ENCODE assay signal across 29 cellular contexts in the genomic region with DNA sequence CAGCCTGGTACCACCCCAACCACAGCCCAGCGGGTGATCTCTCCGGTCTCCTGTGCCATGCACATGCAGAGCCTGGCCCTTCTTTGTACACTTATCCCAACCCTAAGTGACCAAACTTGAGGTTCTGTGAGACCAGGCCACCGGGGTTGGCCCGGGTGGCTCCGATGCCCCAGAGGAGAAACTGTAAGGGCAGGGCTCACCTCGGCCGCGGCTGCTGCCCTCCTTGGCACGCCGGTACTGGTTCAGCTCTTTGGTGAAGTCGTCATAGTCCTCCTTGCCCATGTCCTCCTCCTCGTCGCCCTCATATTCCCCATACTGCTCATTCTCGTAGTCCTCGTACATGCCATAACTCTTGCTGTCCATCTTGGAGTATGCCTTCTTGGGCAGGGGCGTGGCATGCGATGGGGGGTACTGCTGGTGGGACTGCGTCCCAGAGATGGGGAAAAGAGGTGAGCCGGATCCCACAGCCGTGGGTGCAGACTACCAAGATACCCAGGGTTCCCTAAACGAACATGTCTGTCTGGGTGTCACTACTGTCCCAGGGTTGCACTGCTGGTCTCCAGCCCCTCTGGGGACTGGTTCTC. TPM values are rescaled to one million over a fixed set of nuclear protein-coding genes. Genes with fewer than 3 reads are reported as not detected.
DNase-seq lines count a peak whose midpoint lies in the region; ATAC-seq, FAIRE-seq and TF ChIP-seq lines count a peak whose summit lies in the region.
"Had no signal": no experiment of that assay in that cellular context is flagged by ENCODE, and none has a peak within 500 bp of the region (broad histone marks: within the 10 kb centered on the region; RNA-seq: fewer than 3 reads in every experiment).

No MANE protein-coding gene starts in this region.

- H3K27ac ChIP-seq in GM23338 (ENCODE audit: low read depth) = peak overlapping the region; percentile 81; the same call in 1 of the 2 replicates
- no peak overlapping the region for H3K27ac ChIP-seq in K562 (ENCODE audit: extremely low read depth, low read depth, low read length)
- H3K27ac ChIP-seq: 22Rv1, left lung, parathyroid adenoma, SK-N-MC had no signal

- H3K9me2 ChIP-seq in GM23338 (ENCODE audit: insufficient read depth) = no peaks in the 10 kb centered on the region

- CTCF ChIA-PET in K562 (lab: Yijun Ruan, JAX; ENCODE audit: low intra/inter-chr PET ratio) = no interaction called here

- H3K27me3 Mint-ChIP-seq in T-helper 1 cell treated with Interleukin-12 subunit alpha and Interleukin-12 subunit beta and Interleukin-4 antibody, amounts not matched to agents 30 μg/mL and 1 μg/mL, for 36 hours (ENCODE audit: low read depth) = no peaks in the 10 kb centered on the region
- peaks cover 6% of the 10 kb centered on the region for H3K27me3 Mint-ChIP-seq in GM23338 (ENCODE audit: insufficient read depth, low read depth, poor library complexity)
- H3K27me3 Mint-ChIP-seq in osteocyte (ENCODE audit: unreplicated experiment) = no peaks in the 10 kb centered on the region
- H3K27me3 Mint-ChIP-seq in immature natural killer cell (ENCODE audit: low read depth in 3 of 3) = no peaks in the 10 kb centered on the region
- H3K27me3 Mint-ChIP-seq: activated CD4-positive, alpha-beta T cell treated with anti-CD3 and anti-CD28 coated beads for 36 hours; activated naive CD8-positive, alpha-beta T cell treated with anti-CD3 and anti-CD28 coated beads, Interleukin-2, amount 10 ng/mL, durations not matched to agents 7 days and 5 days; CD4-positive, alpha-beta memory T cell; naive thymus-derived CD4-positive, alpha-beta T cell had no signal

- DNase-seq in T-helper 1 cell (no peak), GM23338 (ENCODE audit: low spot score) (no peak), K562 (ENCODE audit: extremely low read depth in 1 of 4, low spot score in 3 of 4) (no peak), osteocyte (ENCODE audit: extremely low spot score, unreplicated experiment) (no peak), RKO (ENCODE audit: low spot score) (no peak), AML-193 (lab: John Stamatoyannopoulos, UW) (no peak), immature natural killer cell (no peak)
- DNase-seq: activated CD4-positive, alpha-beta T cell treated with anti-CD3 and anti-CD28 coated beads for 36 hours; activated effector memory CD4-positive, alpha-beta T cell treated with Interleukin-2 at 50 U/mL for 16 hours; activated naive CD8-positive, alpha-beta T cell treated with anti-CD3 and anti-CD28 coated beads, Interleukin-2, amount 10 ng/mL, durations not matched to agents 7 days and 5 days; CD4-positive, alpha-beta memory T cell; central memory CD4-positive, alpha-beta T cell; hypothalamus; KG1; mesendoderm; MG63; naive thymus-derived CD4-positive, alpha-beta T cell; NCI-H2029 treated with DMSO at 0.1 percent for 48 hours; NCI-H345; NCI-H748 treated with DMSO at 0.1 percent for 48 hours; stimulated activated CD4-positive, alpha-beta T cell treated with anti-CD3 and anti-CD28 coated beads, Interleukin-2, amount 100 ng/mL, for 24 hours had no signal

- no peak overlapping the region for H3K4me2 ChIP-seq in GM23338
- H3K4me2 ChIP-seq in K562 (ENCODE audit: insufficient read depth, low read length) = no peak overlapping the region

- H3K27me3 ChIP-seq in GM23338 (ENCODE audit: insufficient read depth) (no peaks in the 10 kb centered on the region), K562 (ENCODE audit: control insufficient read depth in 2 of 2, insufficient read depth in 2 of 2, low read length in 2 of 2) (no peaks in the 10 kb centered on the region)
- H3K27me3 ChIP-seq: left lung, MG63, upper lobe of left lung had no signal

- H3K36me3 ChIP-seq in GM23338 (ENCODE audit: insufficient read depth) (peaks cover 27% of the 10 kb centered on the region), K562 (ENCODE audit: control insufficient read depth, insufficient read depth, low read length) (peaks cover 90% of the 10 kb centered on the region; the same call in 2 of the 3 replicates)

- H3F3A ChIP-seq in GM23338 (replicated peaks; ENCODE audit: low read depth) = peaks cover 12% of the 10 kb centered on the region

- in situ Hi-C loops in K562 (cut with MboI) = no loop called here

- peak overlapping the region; percentile 99 for H3K4me3 Mint-ChIP-seq in T-helper 1 cell treated with Interleukin-12 subunit alpha and Interleukin-12 subunit beta and Interleukin-4 antibody, amounts not matched to agents 30 μg/mL and 1 μg/mL, for 36 hours
- H3K4me3 Mint-ChIP-seq in GM23338 (no peak overlapping the region), osteocyte (ENCODE audit: unreplicated experiment) (no peak overlapping the region), immature natural killer cell (no peak overlapping the region)
- H3K4me3 Mint-ChIP-seq: activated CD4-positive, alpha-beta T cell treated with anti-CD3 and anti-CD28 coated beads for 36 hours had no signal

- ATAC-seq in GM23338 (no peak), K562 (no peak)
- ATAC-seq: activated CD4-positive, alpha-beta T cell treated with anti-CD3 and anti-CD28 coated beads for 36 hours; left lung; naive thymus-derived CD4-positive, alpha-beta T cell had no signal

- no peaks in the 10 kb centered on the region for H3K9me3 Mint-ChIP-seq in T-helper 1 cell treated with Interleukin-12 subunit alpha and Interleukin-12 subunit beta and Interleukin-4 antibody, amounts not matched to agents 30 μg/mL and 1 μg/mL, for 36 hours
- H3K9me3 Mint-ChIP-seq in GM23338 = no peaks in the 10 kb centered on the region
- no peaks in the 10 kb centered on the region for H3K9me3 Mint-ChIP-seq in osteocyte (ENCODE audit: unreplicated experiment)
- H3K9me3 Mint-ChIP-seq in immature natural killer cell = no peaks in the 10 kb centered on the region
- H3K9me3 Mint-ChIP-seq: activated naive CD8-positive, alpha-beta T cell treated with anti-CD3 and anti-CD28 coated beads, Interleukin-2, amount 10 ng/mL, durations not matched to agents 7 days and 5 days; CD4-positive, alpha-beta memory T cell had no signal

- H3K4me1 Mint-ChIP-seq in T-helper 1 cell treated with Interleukin-12 subunit alpha and Interleukin-12 subunit beta and Interleukin-4 antibody, amounts not matched to agents 30 μg/mL and 1 μg/mL, for 36 hours (ENCODE audit: low read depth) = peaks cover 40% of the 10 kb centered on the region
- H3K4me1 Mint-ChIP-seq in GM23338 = peaks cover 5% of the 10 kb centered on the region; the same call in 2 of the 3 replicates
- H3K4me1 Mint-ChIP-seq in osteocyte (ENCODE audit: unreplicated experiment) = peaks cover 5% of the 10 kb centered on the region
- H3K4me1 Mint-ChIP-seq in immature natural killer cell = peaks cover 8 to 18% of the 10 kb centered on the region in 2 donors

- intact Hi-C loops in K562 (cut with micrococcal nuclease) = no loop called here

- 97% methylated on average over 18 of the region's 21 CpGs for WGBS in K562 (ENCODE audit: insufficient coverage, low coverage, missing lambda C conversion rate)

- no peak for TF ChIP-seq RAD21 in K562 (CRISPR knock-in tag; conservative IDR thresholded peaks at IDR 0.05 in 1 of 2, IDR thresholded peaks at IDR 0.05 in 1 of 2)

- no peaks in the 10 kb centered on the region for H3K9me1 ChIP-seq in K562 (ENCODE audit: control insufficient read depth, insufficient read depth, low read length)

- no peak for FAIRE-seq in K562 (lab: Jason Lieb, UNC)
- FAIRE-seq: frontal cortex, GM12891 had no signal

- POLR2A ChIA-PET in K562 (lab: Yijun Ruan, JAX) = interaction anchor here (0.6 kb wide), 2 partner anchors 20 to 23 kb away, joined by 3 to 4 read pairs; a partner anchor contains a TSS

- H3K9me3 ChIP-seq in K562 (replicated peaks; ENCODE audit: control insufficient read depth, insufficient read depth, low read depth, low read length) = no peaks in the 10 kb centered on the region
- H3K9me3 ChIP-seq: left lung, MG63, upper lobe of left lung had no signal

- peaks cover 32% of the 10 kb centered on the region for H3K79me2 ChIP-seq in GM23338 (replicated peaks; ENCODE audit: insufficient read depth)
- H3K79me2 ChIP-seq in K562 (ENCODE audit: control insufficient read depth, insufficient read depth, low read length) = peaks cover 11% of the 10 kb centered on the region; the same call in 2 of the 3 replicates

- no peak overlapping the region for H3K9ac ChIP-seq in K562 (ENCODE audit: insufficient read depth in 1 of 2, low read depth in 2 of 2, low read length in 2 of 2)
- H3K9ac ChIP-seq: parathyroid adenoma had no signal

- no peak for TF ChIP-seq POLR2A in K562 (conservative IDR thresholded peaks at IDR 0.05)

- H3K4me1 ChIP-seq in GM23338 (ENCODE audit: insufficient read depth) (no peaks in the 10 kb centered on the region; the same call in 1 of the 2 replicates), K562 (replicated peaks in 1 of 2; ENCODE audit: control insufficient read depth in 2 of 2, insufficient read depth in 2 of 2, low read length in 2 of 2) (peaks cover 0 to 1% of the 10 kb centered on the region in 2 experiments; a peak in 2 of 5 replicates)

- no peak overlapping the region for H3K4me3 ChIP-seq in GM23338
- no peak overlapping the region for H3K4me3 ChIP-seq in K562
- H3K4me3 ChIP-seq: left lung, MG63, SK-N-MC, upper lobe of left lung had no signal

- H3K27ac Mint-ChIP-seq in T-helper 1 cell treated with Interleukin-12 subunit alpha and Interleukin-12 subunit beta and Interleukin-4 antibody, amounts not matched to agents 30 μg/mL and 1 μg/mL, for 36 hours = peak overlapping the region; percentile 45
- H3K27ac Mint-ChIP-seq in GM23338 (no peak overlapping the region), osteocyte (ENCODE audit: unreplicated experiment) (peak overlapping the region; percentile 39), immature natural killer cell (peak overlapping the region in 1 of 6 donors; percentile 73)

- no peak overlapping the region for H2AFZ ChIP-seq in GM23338
- no peak overlapping the region for H2AFZ ChIP-seq in K562 (ENCODE audit: low read depth, low read length)
- H2AFZ ChIP-seq: parathyroid adenoma had no signal

- TF ChIP-seq CTCF in GM23338 (conservative IDR thresholded peaks at IDR 0.05; ENCODE audit: low read depth in 2 of 2) (no peak), K562 (IDR thresholded peaks at IDR 0.05 in 2 of 3, conservative IDR thresholded peaks at IDR 0.05 in 1 of 3; ENCODE audit: insufficient read depth in 2 of 3, low read depth in 1 of 3, low read length in 3 of 3) (no peak), osteocyte (IDR thresholded peaks at IDR 0.05) (no peak)

- H3K36me3 Mint-ChIP-seq in T-helper 1 cell treated with Interleukin-12 subunit alpha and Interleukin-12 subunit beta and Interleukin-4 antibody, amounts not matched to agents 30 μg/mL and 1 μg/mL, for 36 hours (ENCODE audit: low read depth) = peaks cover 60% of the 10 kb centered on the region
- peaks cover 89% of the 10 kb centered on the region for H3K36me3 Mint-ChIP-seq in GM23338 (ENCODE audit: low read depth)
- H3K36me3 Mint-ChIP-seq in osteocyte (ENCODE audit: unreplicated experiment) = peaks cover 35% of the 10 kb centered on the region
- H3K36me3 Mint-ChIP-seq in immature natural killer cell = peaks cover under 1 to 31% (median 14%) of the 10 kb centered on the region in 3 donors

- TF ChIP-seq EP300 in K562 (IDR thresholded peaks at IDR 0.05; ENCODE audit: low read length) = no peak

- BruUV-seq in K562 (replicated peaks; lab: Mats Ljungman, UMichigan) = no TSS peak

- peaks cover 28% of the 10 kb centered on the region for H4K20me1 ChIP-seq in GM23338 (replicated peaks; ENCODE audit: insufficient read depth)
- no peaks in the 10 kb centered on the region for H4K20me1 ChIP-seq in K562 (replicated peaks; ENCODE audit: control insufficient read depth, insufficient read depth, low read length)

RNA-seq across cellular contexts. Expression of a gene that starts 23.7 kb away (rescaled TPM):
- 33.8 and 36.9 TPM in 2 replicates for total RNA-seq in GM23338 (2014; rRNA removed; shearing (Covaris generic))
- 26.7 and 29.4 TPM in 2 replicates for polyA plus RNA-seq in GM23338 (2016; fragmentation: Nextera tagmentation; extraction: Ambion mirVana)
- total RNA-seq in K562 (2011; cell fraction: chromatin; rRNA removed; ENCODE audit: low replicate concordance) = 66.1 and 83.6 TPM in 2 replicates
- total RNA-seq in K562 (2011; cell fraction: nucleolus; rRNA removed) = 24.1 and 34.0 TPM in 2 replicates
- 30.9 TPM in 2 replicates for total RNA-seq in K562 (2011; cell fraction: nucleoplasm; rRNA removed)
- total RNA-seq in K562 (2014; rRNA removed) = 18.3 and 26.0 TPM in 2 replicates
- 19.6 and 24.1 TPM in 2 replicates for total RNA-seq in K562 (2014; rRNA removed; fragmentation: Illumina TruSeq; extraction: Trizol)
- total RNA-seq in K562 (2015; rRNA removed; fragmentation: Illumina TruSeq; extraction: Trizol) = 13.2 and 19.1 TPM in 2 replicates
- total RNA-seq in K562 (2021) = 59.5 and 75.6 TPM in 2 replicates
- polyA plus RNA-seq in K562 (2011; rRNA removed) = 4.0 and 5.3 TPM in 2 replicates
- polyA plus RNA-seq in K562 (2011; cell fraction: cytosol; rRNA removed) = 2.2 and 3.7 TPM in 2 replicates
- 14.1 and 22.9 TPM in 2 replicates for polyA plus RNA-seq in K562 (2011; cell fraction: nucleus; rRNA removed)
- 11.1 and 39.1 TPM in 2 replicates for polyA plus RNA-seq in K562 (2012)
- 33.5 and 33.7 TPM in 2 replicates for polyA plus RNA-seq in K562 (2014; fragmentation: Illumina TruSeq; extraction: Trizol)
- 1 to 10 TPM; 2.2 to 8.0 TPM for polyA plus RNA-seq in K562 (2014; fragmentation: Nextera tagmentation; extraction: Ambion mirVana)
- 14.4 and 17.6 TPM in 2 replicates for polyA plus RNA-seq in K562 (2014; rRNA removed)
- polyA minus RNA-seq in K562 (2011; rRNA and poly(A)+ RNA removed) = 14.0 and 14.6 TPM in 2 replicates
- 23.3 and 31.7 TPM in 2 replicates for polyA minus RNA-seq in K562 (2011; cell fraction: cytosol; rRNA and poly(A)+ RNA removed)
- polyA minus RNA-seq in K562 (2011; cell fraction: nucleus; rRNA and poly(A)+ RNA removed) = 7.5 and 15.8 TPM in 2 replicates
- total RNA-seq in osteocyte = 53.1 and 60.2 TPM in 2 replicates
- 1 to 10 TPM in 2 of 3 donors, under 1 TPM in 1; 0.04 to 2.3 (median 1.1) TPM for polyA plus RNA-seq in immature natural killer cell

RNA-seq across cellular contexts. Expression of a gene that starts 40.8 kb away (rescaled TPM):
- total RNA-seq in GM23338 (2014; rRNA removed; shearing (Covaris generic)) = 236 and 258 TPM in 2 replicates
- polyA plus RNA-seq in GM23338 (2016; fragmentation: Nextera tagmentation; extraction: Ambion mirVana) (108 and 115 TPM in 2 replicates), K562 (2011; rRNA removed) (199 and 297 TPM in 2 replicates), K562 (2014; fragmentation: Illumina TruSeq; extraction: Trizol) (293 and 299 TPM in 2 replicates), K562 (2014; fragmentation: Nextera tagmentation; extraction: Ambion mirVana) (100 to 1,000 TPM in 1 of 2 experiments, 10 to 100 TPM in 1; 82.8 to 133 TPM), K562 (2014; rRNA removed) (250 and 273 TPM in 2 replicates), immature natural killer cell (100 to 1,000 TPM; 111 to 159 (median 119) TPM)
- total RNA-seq in K562 (2011; cell fraction: chromatin; rRNA removed; ENCODE audit: low replicate concordance) = 86.7 and 121 TPM in 2 replicates
- 37.9 and 42.4 TPM in 2 replicates for total RNA-seq in K562 (2011; cell fraction: nucleolus; rRNA removed)
- 54.9 and 55.4 TPM in 2 replicates for total RNA-seq in K562 (2011; cell fraction: nucleoplasm; rRNA removed)
- total RNA-seq in K562 (2014; rRNA removed) (194 and 213 TPM in 2 replicates), K562 (2014; rRNA removed; fragmentation: Illumina TruSeq; extraction: Trizol) (215 and 244 TPM in 2 replicates), K562 (2015; rRNA removed; fragmentation: Illumina TruSeq; extraction: Trizol) (220 and 231 TPM in 2 replicates), K562 (2021) (205 and 217 TPM in 2 replicates), osteocyte (96.6 and 110 TPM in 2 replicates)
- polyA plus RNA-seq in K562 (2011; cell fraction: cytosol; rRNA removed) = 175 and 205 TPM in 2 replicates
- 41.2 and 60.5 TPM in 2 replicates for polyA plus RNA-seq in K562 (2011; cell fraction: nucleus; rRNA removed)
- 207 and 215 TPM in 2 replicates for polyA plus RNA-seq in K562 (2012)
- 138 and 156 TPM in 2 replicates for polyA minus RNA-seq in K562 (2011; rRNA and poly(A)+ RNA removed)
- 63.5 and 64.3 TPM in 2 replicates for polyA minus RNA-seq in K562 (2011; cell fraction: cytosol; rRNA and poly(A)+ RNA removed)
- 11.0 and 20.4 TPM in 2 replicates for polyA minus RNA-seq in K562 (2011; cell fraction: nucleus; rRNA and poly(A)+ RNA removed)

RNA-seq across cellular contexts. Expression of a gene that starts 41.4 kb away (rescaled TPM):
- total RNA-seq in GM23338 (2014; rRNA removed; shearing (Covaris generic)) = 53.0 and 60.4 TPM in 2 replicates
- 251 and 255 TPM in 2 replicates for polyA plus RNA-seq in GM23338 (2016; fragmentation: Nextera tagmentation; extraction: Ambion mirVana)
- 1.5 and 6.1 TPM in 2 replicates for total RNA-seq in K562 (2011; cell fraction: chromatin; rRNA removed; ENCODE audit: low replicate concordance)
- 30.7 and 31.5 TPM in 2 replicates for total RNA-seq in K562 (2011; cell fraction: nucleolus; rRNA removed)
- 10.5 and 11.2 TPM in 2 replicates for total RNA-seq in K562 (2011; cell fraction: nucleoplasm; rRNA removed)
- 95.2 and 166 TPM in 2 replicates for total RNA-seq in K562 (2014; rRNA removed)
- 0.64 and 2.4 TPM in 2 replicates for total RNA-seq in K562 (2014; rRNA removed; fragmentation: Illumina TruSeq; extraction: Trizol)
- total RNA-seq in K562 (2015; rRNA removed; fragmentation: Illumina TruSeq; extraction: Trizol) = 2.4 and 4.4 TPM in 2 replicates
- 77.6 and 79.5 TPM in 2 replicates for total RNA-seq in K562 (2021)
- 8.7 and 14.0 TPM in 2 replicates for polyA plus RNA-seq in K562 (2011; rRNA removed)
- 44.0 and 160 TPM in 2 replicates for polyA plus RNA-seq in K562 (2011; cell fraction: cytosol; rRNA removed)
- polyA plus RNA-seq in K562 (2011; cell fraction: nucleus; rRNA removed) = 12.9 and 22.9 TPM in 2 replicates
- polyA plus RNA-seq in K562 (2012) = 30.2 and 35.3 TPM in 2 replicates
- polyA plus RNA-seq in K562 (2014; fragmentation: Illumina TruSeq; extraction: Trizol) = 1.4 TPM in 1 of 2 replicates, not detected in the other
- polyA plus RNA-seq in K562 (2014; fragmentation: Nextera tagmentation; extraction: Ambion mirVana) = under 1 TPM; 0.10 to 0.25 TPM
- 85.9 and 90.7 TPM in 2 replicates for polyA plus RNA-seq in K562 (2014; rRNA removed)
- 0.69 and 0.74 TPM in 2 replicates for polyA minus RNA-seq in K562 (2011; rRNA and poly(A)+ RNA removed)
- 9.9 and 19.5 TPM in 2 replicates for polyA minus RNA-seq in K562 (2011; cell fraction: cytosol; rRNA and poly(A)+ RNA removed)
- 7.0 and 7.9 TPM in 2 replicates for polyA minus RNA-seq in K562 (2011; cell fraction: nucleus; rRNA and poly(A)+ RNA removed)
- total RNA-seq in osteocyte = 35.2 and 41.4 TPM in 2 replicates
- 100 to 1,000 TPM; 175 to 285 (median 192) TPM for polyA plus RNA-seq in immature natural killer cell
